In the genomic region with DNA sequence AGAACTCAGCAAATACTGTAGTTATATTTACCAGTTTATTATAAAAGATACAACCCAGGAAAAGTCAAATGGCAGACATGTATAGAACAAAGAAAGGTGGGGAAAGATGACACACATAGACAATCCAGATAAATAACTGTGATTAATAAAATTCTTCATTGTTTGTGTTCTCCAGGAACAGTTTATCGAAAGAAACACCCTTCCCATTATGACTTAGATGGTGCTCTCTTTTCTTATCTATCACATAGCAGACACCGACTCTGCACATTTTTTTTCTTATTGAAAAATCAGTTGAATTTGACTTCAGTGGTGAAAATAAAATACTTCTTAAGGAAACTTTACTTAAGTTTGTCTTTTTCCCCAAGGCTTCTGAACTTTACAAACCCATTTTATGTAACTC, we compare ENCODE assay signal across 1 cellular context.
TF ChIP-seq lines count a peak whose summit lies in the region.

No MANE protein-coding gene starts in this region.

TF ChIP-seq in K562, 482 proteins besides CTCF, POLR2A, EP300 and RAD21 (continued from another document):
- TF ChIP-seq, protein P1, sequence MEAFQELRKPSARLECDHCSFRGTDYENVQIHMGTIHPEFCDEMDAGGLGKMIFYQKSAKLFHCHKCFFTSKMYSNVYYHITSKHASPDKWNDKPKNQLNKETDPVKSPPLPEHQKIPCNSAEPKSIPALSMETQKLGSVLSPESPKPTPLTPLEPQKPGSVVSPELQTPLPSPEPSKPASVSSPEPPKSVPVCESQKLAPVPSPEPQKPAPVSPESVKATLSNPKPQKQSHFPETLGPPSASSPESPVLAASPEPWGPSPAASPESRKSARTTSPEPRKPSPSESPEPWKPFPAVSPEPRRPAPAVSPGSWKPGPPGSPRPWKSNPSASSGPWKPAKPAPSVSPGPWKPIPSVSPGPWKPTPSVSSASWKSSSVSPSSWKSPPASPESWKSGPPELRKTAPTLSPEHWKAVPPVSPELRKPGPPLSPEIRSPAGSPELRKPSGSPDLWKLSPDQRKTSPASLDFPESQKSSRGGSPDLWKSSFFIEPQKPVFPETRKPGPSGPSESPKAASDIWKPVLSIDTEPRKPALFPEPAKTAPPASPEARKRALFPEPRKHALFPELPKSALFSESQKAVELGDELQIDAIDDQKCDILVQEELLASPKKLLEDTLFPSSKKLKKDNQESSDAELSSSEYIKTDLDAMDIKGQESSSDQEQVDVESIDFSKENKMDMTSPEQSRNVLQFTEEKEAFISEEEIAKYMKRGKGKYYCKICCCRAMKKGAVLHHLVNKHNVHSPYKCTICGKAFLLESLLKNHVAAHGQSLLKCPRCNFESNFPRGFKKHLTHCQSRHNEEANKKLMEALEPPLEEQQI (IDR thresholded peaks at IDR 0.05): 0 out of 2 replicates have a peak, but pooled peaks have one; percentile 31
- TF ChIP-seq TAL1 (IDR thresholded peaks at IDR 0.05) (peak; percentile 84), TCF3 (CRISPR knock-in tag; IDR thresholded peaks at IDR 0.05) (peak; percentile 79), BCOR (IDR thresholded peaks at IDR 0.05) (no peak), BRF1 (IDR thresholded peaks at IDR 0.05; ENCODE audit: borderline replicate concordance, extremely low read depth, insufficient read length) (no peak), CBFB (CRISPR knock-in tag; IDR thresholded peaks at IDR 0.05) (no peak), DPF2 (IDR thresholded peaks at IDR 0.05) (peak; percentile 49; the same call in 1 of the 2 replicates), CSDE1 (IDR thresholded peaks at IDR 0.05) (no peak), TRIM24 (IDR thresholded peaks at IDR 0.05) (peak in 1 of 2 experiments; percentile 49; a peak in 1 of 4 replicates)
